Comparison of ENCODE assay signal across 20 cellular contexts in genomic region chr12:18246057-18246456, GRCh38. TPM values are rescaled to one million over a fixed set of nuclear protein-coding genes. Genes with fewer than 3 reads are reported as not detected.
DNase-seq lines count a peak whose midpoint lies in the region; ATAC-seq and TF ChIP-seq lines count a peak whose summit lies in the region.
"Had no signal": no experiment of that assay in that cellular context is flagged by ENCODE, and none has a peak within 500 bp of the region (broad histone marks: within the 10 kb centered on the region; RNA-seq: fewer than 3 reads in every experiment).

No MANE protein-coding gene starts in this region.

- H4K20me1 ChIP-seq in osteoblast (ENCODE audit: insufficient read depth, low read length), result no peaks in the 10 kb centered on the region

- peaks cover 44% of the 10 kb centered on the region for H3K36me3 Mint-ChIP-seq in Calu3 (ENCODE audit: insufficient read depth, unreplicated experiment)
- H3K36me3 Mint-ChIP-seq in activated CD4-positive, alpha-beta memory T cell treated with anti-CD3 and anti-CD28 coated beads, Interleukin-2, amount 10 ng/mL, durations not matched to agents 7 days and 5 days (ENCODE audit: low read depth), result no peaks in the 10 kb centered on the region
- H3K36me3 Mint-ChIP-seq: activated CD8-positive, alpha-beta memory T cell treated with anti-CD3 and anti-CD28 coated beads, Interleukin-2, amount 10 ng/mL, durations not matched to agents 7 days and 5 days; CD8-positive, alpha-beta T cell had no signal

- no peaks in the 10 kb centered on the region for H3K4me1 ChIP-seq in osteoblast (ENCODE audit: insufficient read depth, low read length)
- peaks cover 7% of the 10 kb centered on the region for H3K4me1 ChIP-seq in suprapubic skin
- H3K4me1 ChIP-seq: gastrocnemius medialis, right atrium auricular region, testis had no signal

- H3K4me3 ChIP-seq in epithelial cell of proximal tubule (ENCODE audit: low read depth, low read length) (no peak overlapping the region), osteoblast (ENCODE audit: insufficient read depth, low read length) (no peak overlapping the region), suprapubic skin (no peak overlapping the region)
- H3K4me3 ChIP-seq: gastrocnemius medialis, right atrium auricular region, testis had no signal

- ATAC-seq in HG03045 (IDR thresholded peaks at IDR 0.05; ENCODE audit: unreplicated experiment), result no peak
- ATAC-seq: activated CD4-positive, CD25-positive, alpha-beta regulatory T cell treated with anti-CD3 and anti-CD28 coated beads, Interleukin-2, amount 50 U/mL, for 24 hours; activated CD8-positive, alpha-beta memory T cell treated with anti-CD3 and anti-CD28 coated beads, Interleukin-2, amount 10 ng/mL, durations not matched to agents 7 days and 5 days; CD8-positive, alpha-beta T cell; gastrocnemius medialis had no signal

- H3K79me2 ChIP-seq in osteoblast (ENCODE audit: insufficient read depth, low read length), result no peaks in the 10 kb centered on the region

- DNase-seq in Calu3 (no peak), NAMALWA (ENCODE audit: low spot score) (peak; percentile 15), epithelial cell of proximal tubule (ENCODE audit: low read depth) (no peak), osteoblast (ENCODE audit: insufficient read length, low spot score, missing footprints) (no peak), suprapubic skin (ENCODE audit: low spot score in 2 of 2) (no peak)
- DNase-seq in activated CD4-positive, alpha-beta memory T cell treated with anti-CD3 and anti-CD28 coated beads, Interleukin-2, amount 10 ng/mL, durations not matched to agents 7 days and 5 days, result no peak
- DNase-seq: activated CD8-positive, alpha-beta memory T cell treated with anti-CD3 and anti-CD28 coated beads, Interleukin-2, amount 10 ng/mL, durations not matched to agents 7 days and 5 days; activated effector memory CD4-positive, alpha-beta T cell treated with anti-CD3 and anti-CD28 coated beads, Interleukin-2, amount 50 U/mL, for 16 hours; CD8-positive, alpha-beta T cell; gastrocnemius medialis; NCI-H2081; NCI-H526 treated with DMSO at 0.1 percent for 48 hours; stimulated activated CD4-positive, alpha-beta T cell treated with anti-CD3 and anti-CD28 coated beads, Interleukin-1b, Interleukin-23, amount 100 ng/mL, for 48 hours; testis had no signal

- no peak overlapping the region for H3K4me2 ChIP-seq in osteoblast (ENCODE audit: insufficient read depth, low read length)

- CTCF ChIA-PET in Calu3 (lab: Charles Lee), result interaction anchor here (0.6 to 1.6 kb wide), 7 partner anchors 8 to 182 kb away, joined by 3 to 6 read pairs (median 4); no protein-coding TSS in a partner anchor
- CTCF ChIA-PET in activated CD4-positive, alpha-beta memory T cell treated with anti-CD3 and anti-CD28 coated beads, Interleukin-2, amount 10 ng/mL, durations not matched to agents 7 days and 5 days (lab: Charles Lee), result interaction anchor here (1.1 kb wide), 1 partner anchor 23 kb away, joined by 3 read pairs; no protein-coding TSS in a partner anchor

- TF ChIP-seq POLR2A in suprapubic skin (IDR thresholded peaks at IDR 0.05), result no peak

- no peaks in the 10 kb centered on the region for H3K9me3 Mint-ChIP-seq in Calu3 (ENCODE audit: low read depth, unreplicated experiment)
- no peaks in the 10 kb centered on the region for H3K9me3 Mint-ChIP-seq in activated CD4-positive, alpha-beta memory T cell treated with anti-CD3 and anti-CD28 coated beads, Interleukin-2, amount 10 ng/mL, durations not matched to agents 7 days and 5 days
- H3K9me3 Mint-ChIP-seq: CD8-positive, alpha-beta T cell; nephron had no signal

- POLR2A ChIA-PET in activated CD4-positive, alpha-beta memory T cell treated with anti-CD3 and anti-CD28 coated beads, Interleukin-2, amount 10 ng/mL, durations not matched to agents 7 days and 5 days (lab: Charles Lee), result no interaction called here

- H3K4me3 Mint-ChIP-seq in Calu3 (ENCODE audit: low read depth, unreplicated experiment), result no peak overlapping the region
- H3K4me3 Mint-ChIP-seq in activated CD4-positive, alpha-beta memory T cell treated with anti-CD3 and anti-CD28 coated beads, Interleukin-2, amount 10 ng/mL, durations not matched to agents 7 days and 5 days, result no peak overlapping the region
- H3K4me3 Mint-ChIP-seq: activated CD8-positive, alpha-beta memory T cell treated with anti-CD3 and anti-CD28 coated beads, Interleukin-2, amount 10 ng/mL, durations not matched to agents 7 days and 5 days; CD8-positive, alpha-beta T cell; nephron; T-helper 1 cell treated with Interleukin-12 subunit alpha and Interleukin-12 subunit beta and Interleukin-4 antibody, amounts not matched to agents 30 μg/mL and 1 μg/mL, for 36 hours had no signal

- BruUV-seq in Calu3 (replicated peaks; lab: Mats Ljungman, UMichigan), result no TSS peak

- no peak overlapping the region for H3K27ac ChIP-seq in osteoblast (ENCODE audit: low read depth, low read length)
- no peak overlapping the region for H3K27ac ChIP-seq in suprapubic skin
- H3K27ac ChIP-seq: gastrocnemius medialis, right atrium auricular region, RWPE1, testis had no signal

- peak overlapping the region; percentile 23 for H3K27ac Mint-ChIP-seq in Calu3 (ENCODE audit: unreplicated experiment)
- H3K27ac Mint-ChIP-seq in activated CD4-positive, alpha-beta memory T cell treated with anti-CD3 and anti-CD28 coated beads, Interleukin-2, amount 10 ng/mL, durations not matched to agents 7 days and 5 days, result no peak overlapping the region
- H3K27ac Mint-ChIP-seq: activated CD8-positive, alpha-beta memory T cell treated with anti-CD3 and anti-CD28 coated beads, Interleukin-2, amount 10 ng/mL, durations not matched to agents 7 days and 5 days; CD8-positive, alpha-beta T cell; nephron; T-helper 1 cell treated with Interleukin-12 subunit alpha and Interleukin-12 subunit beta and Interleukin-4 antibody, amounts not matched to agents 30 μg/mL and 1 μg/mL, for 36 hours had no signal

- no peak for TF ChIP-seq EP300 in suprapubic skin (IDR thresholded peaks at IDR 0.05)

- intact Hi-C loops in Calu3 (cut with micrococcal nuclease; ENCODE audit: unreplicated experiment), result no loop called here

- no peaks in the 10 kb centered on the region for H3K9me3 ChIP-seq in osteoblast (ENCODE audit: low read depth, low read length)
- H3K9me3 ChIP-seq in suprapubic skin, result no peaks in the 10 kb centered on the region
- H3K9me3 ChIP-seq: gastrocnemius medialis, right atrium auricular region, testis had no signal

- H3K36me3 ChIP-seq in osteoblast (ENCODE audit: insufficient read depth, low read length) (no peaks in the 10 kb centered on the region), suprapubic skin (no peaks in the 10 kb centered on the region)
- H3K36me3 ChIP-seq: gastrocnemius medialis, right atrium auricular region had no signal

- no peak overlapping the region for H2AFZ ChIP-seq in osteoblast (ENCODE audit: low read length)

- no peaks in the 10 kb centered on the region for H3K27me3 Mint-ChIP-seq in Calu3 (ENCODE audit: unreplicated experiment)
- H3K27me3 Mint-ChIP-seq in activated CD4-positive, alpha-beta memory T cell treated with anti-CD3 and anti-CD28 coated beads, Interleukin-2, amount 10 ng/mL, durations not matched to agents 7 days and 5 days, result no peaks in the 10 kb centered on the region
- H3K27me3 Mint-ChIP-seq: activated CD8-positive, alpha-beta memory T cell treated with anti-CD3 and anti-CD28 coated beads, Interleukin-2, amount 10 ng/mL, durations not matched to agents 7 days and 5 days had no signal

- TF ChIP-seq CTCF in Calu3 (IDR thresholded peaks at IDR 0.05; ENCODE audit: unreplicated experiment), result no peak
- TF ChIP-seq CTCF in epithelial cell of proximal tubule (conservative IDR thresholded peaks at IDR 0.05; ENCODE audit: low read depth, low read length), result peak; percentile 39
- peak; percentile 28 for TF ChIP-seq CTCF in osteoblast (IDR thresholded peaks at IDR 0.05; ENCODE audit: extremely low read depth, low read depth, low read length)
- TF ChIP-seq CTCF in suprapubic skin (IDR thresholded peaks at IDR 0.05), result no peak

- 90% methylated on average over 1 of the region's 1 CpG for WGBS in suprapubic skin

- H3K27me3 ChIP-seq in osteoblast (ENCODE audit: insufficient read depth, low read length), result no peaks in the 10 kb centered on the region
- H3K27me3 ChIP-seq in suprapubic skin, result no peaks in the 10 kb centered on the region
- H3K27me3 ChIP-seq: gastrocnemius medialis, right atrium auricular region, testis had no signal

- peaks cover 21% of the 10 kb centered on the region for H3K4me1 Mint-ChIP-seq in Calu3 (ENCODE audit: low read depth, unreplicated experiment)
- H3K4me1 Mint-ChIP-seq in activated CD4-positive, alpha-beta memory T cell treated with anti-CD3 and anti-CD28 coated beads, Interleukin-2, amount 10 ng/mL, durations not matched to agents 7 days and 5 days, result no peaks in the 10 kb centered on the region
- H3K4me1 Mint-ChIP-seq: activated CD8-positive, alpha-beta memory T cell treated with anti-CD3 and anti-CD28 coated beads, Interleukin-2, amount 10 ng/mL, durations not matched to agents 7 days and 5 days had no signal

RNA-seq across cellular contexts. Expression of gene PIK3C2G, which starts 15.3 kb away (rescaled TPM):
- total RNA-seq in Calu3 (2022) (24.0 and 24.3 TPM in 2 replicates), epithelial cell of proximal tubule (under 0.01 and 0.12 TPM in 2 replicates), osteoblast (not detected in 2 replicates), suprapubic skin (10 to 100 TPM; 23.6 to 80.5 (median 37.1) TPM)
- total RNA-seq in activated CD4-positive, alpha-beta memory T cell treated with anti-CD3 and anti-CD28 coated beads, Interleukin-2, amount 10 ng/mL, durations not matched to agents 7 days and 5 days, result not detected
- total RNA-seq: activated CD8-positive, alpha-beta memory T cell treated with anti-CD3 and anti-CD28 coated beads, Interleukin-2, amount 10 ng/mL, durations not matched to agents 7 days and 5 days; CD8-positive, alpha-beta T cell; right atrium auricular region had no signal

Comparison
In these comparisons a context has a peak if more than half of its experiments do, and no peak if none do; other contexts are left out.
1. CTCF ChIP-seq: peak in epithelial cell of proximal tubule (single experiment) and osteoblast (single experiment); none in Calu3 (single experiment) and suprapubic skin (0 of 2).
2. RNA of gene PIK3C2G, which starts 15.3 kb away (total RNA-seq): 23.6 to 80.5 TPM in suprapubic skin and 24.0 to 24.3 TPM in Calu3; under 0.01 to 0.12 TPM in epithelial cell of proximal tubule, not detected in osteoblast and not detected in activated CD4-positive, alpha-beta memory T cell treated with anti-CD3 and anti-CD28 coated beads, Interleukin-2, amount 10 ng/mL, durations not matched to agents 7 days and 5 days; every median in the first group is over 10 times any median in the second.